In the genomic region with DNA sequence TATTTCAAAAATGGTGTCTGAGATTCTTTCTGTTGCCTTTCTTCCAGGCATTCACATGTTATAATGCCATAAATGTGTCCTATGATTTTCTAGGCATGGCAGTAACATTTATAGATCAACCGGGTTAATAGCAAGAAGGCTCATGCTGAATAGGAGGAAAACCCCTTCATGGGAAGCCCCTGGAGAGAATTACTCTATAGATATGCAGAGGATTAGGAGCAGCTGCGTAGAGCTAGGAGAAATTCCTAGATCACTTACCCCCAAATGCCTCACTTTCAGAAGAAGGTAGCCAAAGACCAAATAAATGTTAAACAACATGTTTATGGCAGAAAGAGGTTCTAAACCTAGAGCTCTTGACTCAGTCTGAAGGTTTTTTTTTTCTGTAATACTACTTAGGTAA, we compare ENCODE assay signal across 18 cellular contexts.
"Had no signal": no experiment of that assay in that cellular context is flagged by ENCODE, and none has a peak within 500 bp of the region (broad histone marks: within the 10 kb centered on the region; RNA-seq: fewer than 3 reads in every experiment).

No MANE protein-coding gene starts in this region.

- H3K27me3 ChIP-seq: dorsolateral prefrontal cortex, esophagus muscularis mucosa, foreskin keratinocyte, gastroesophageal sphincter, heart left ventricle, hepatocyte, left lung had no signal

- H3K27ac Mint-ChIP-seq: naive thymus-derived CD4-positive, alpha-beta T cell had no signal

- H3K27ac ChIP-seq: coronary artery, dorsolateral prefrontal cortex, esophagus muscularis mucosa, foreskin keratinocyte, gastroesophageal sphincter, heart left ventricle, hepatocyte, left lung, lower lobe of right lung had no signal

- H3K79me2 ChIP-seq: hepatocyte had no signal

- H3K27me3 Mint-ChIP-seq: naive thymus-derived CD4-positive, alpha-beta T cell had no signal

- H3K4me3 Mint-ChIP-seq: naive thymus-derived CD4-positive, alpha-beta T cell had no signal

- H3K4me2 ChIP-seq: hepatocyte had no signal

- H3K4me1 Mint-ChIP-seq: naive thymus-derived CD4-positive, alpha-beta T cell had no signal

- H3K4me3 ChIP-seq: coronary artery, dorsolateral prefrontal cortex, esophagus muscularis mucosa, gastroesophageal sphincter, heart left ventricle, hepatocyte, left lung, lower lobe of right lung had no signal

- ATAC-seq: foreskin keratinocyte; gastroesophageal sphincter; heart left ventricle; left lung; left ventricle myocardium superior; lower lobe of right lung; naive thymus-derived CD4-positive, alpha-beta T cell had no signal

- H3K36me3 ChIP-seq: esophagus muscularis mucosa, gastroesophageal sphincter, heart left ventricle, left lung, lower lobe of right lung had no signal

- H2AFZ ChIP-seq: hepatocyte had no signal

- DNase-seq: dermis blood vessel endothelial cell; dorsolateral prefrontal cortex; effector CD4-positive, alpha-beta T cell; effector memory CD4-positive, alpha-beta T cell; foreskin keratinocyte; heart left ventricle; hypothalamus; left cardiac atrium; left lung; left ventricle myocardium superior; lower lobe of right lung; mesenchymal stem cell; midbrain; naive thymus-derived CD4-positive, alpha-beta T cell had no signal

- H3K4me1 ChIP-seq: esophagus muscularis mucosa, foreskin keratinocyte, gastroesophageal sphincter, heart left ventricle, left lung, lower lobe of right lung had no signal
